ENCODE assay signal across 17 cellular contexts in the genomic region with DNA sequence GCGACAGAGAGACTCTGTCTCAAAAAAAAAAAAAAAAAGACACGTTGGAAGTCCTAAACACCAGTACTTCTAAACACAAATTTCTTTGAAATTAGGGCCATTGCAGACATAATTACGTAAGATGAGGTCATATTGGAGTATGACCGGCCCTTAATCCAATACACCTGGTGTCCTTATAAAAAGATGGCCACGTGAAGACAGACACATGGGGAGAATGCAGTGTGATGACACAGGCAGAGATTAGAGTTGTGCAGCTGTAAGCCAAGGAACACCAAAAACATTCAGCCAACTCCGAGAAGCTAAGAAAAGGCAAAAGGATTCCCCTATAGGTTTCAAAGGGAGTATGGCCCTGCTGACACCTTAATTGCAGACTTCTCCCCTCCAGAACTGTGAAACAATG.
A peak's percentile ranks its signal among the peaks of the same experiment; 100 is the strongest.
DNase-seq lines count a peak whose midpoint lies in the region; ATAC-seq and TF ChIP-seq lines count a peak whose summit lies in the region.
"Had no signal": no experiment of that assay in that cellular context is flagged by ENCODE, and none has a peak within 500 bp of the region (broad histone marks: within the 10 kb centered on the region; RNA-seq: fewer than 3 reads in every experiment).

No MANE protein-coding gene starts in this region.

- no peak overlapping the region for H3K27ac ChIP-seq in right cardiac atrium (ENCODE audit: low read length)
- H3K27ac ChIP-seq: HL-60, SJSA1 had no signal

- H3K4me3 Mint-ChIP-seq in progenitor cell of endocrine pancreas (ENCODE audit: low read depth) = no peak overlapping the region

- H3K27me3 Mint-ChIP-seq in progenitor cell of endocrine pancreas = peaks cover 2% of the 10 kb centered on the region

- H3K9me3 ChIP-seq in right cardiac atrium (ENCODE audit: control insufficient read depth, low read length) = no peaks in the 10 kb centered on the region
- no peaks in the 10 kb centered on the region for H3K9me3 ChIP-seq in iPS-15b (ENCODE audit: control insufficient read depth, insufficient read depth, low read length)
- H3K9me3 ChIP-seq: SJSA1 had no signal

- H3K9ac ChIP-seq in iPS-15b (ENCODE audit: low read depth, low read length) = peak overlapping the region; percentile 10

- DNase-seq in Right ventricle myocardium superior (no peak), right cardiac atrium (no peak), NCI-H2227 treated with DMSO at 0.1 percent for 48 hours (lab: John Stamatoyannopoulos, UW) (peak; percentile 19), progenitor cell of endocrine pancreas (ENCODE audit: low spot score, unreplicated experiment) (no peak), NCI-H1092 (lab: John Stamatoyannopoulos, UW) (no peak)
- DNase-seq: Calu3, Karpas-422, NCI-H1092 treated with DMSO at 0.1 percent for 48 hours, NCI-H1436, NCI-H1930, NCI-H2107, NCI-H69 had no signal

- no peaks in the 10 kb centered on the region for H3K4me1 ChIP-seq in right cardiac atrium (ENCODE audit: control insufficient read depth, insufficient read depth, low read length)
- H3K4me1 ChIP-seq in iPS-15b (ENCODE audit: control insufficient read depth, insufficient read depth, low read length) = no peaks in the 10 kb centered on the region
- H3K4me1 ChIP-seq: SJSA1 had no signal

- H3K4me3 ChIP-seq in right cardiac atrium (ENCODE audit: low read length) = no peak overlapping the region
- H3K4me3 ChIP-seq in iPS-15b (ENCODE audit: low read depth, low read length) = no peak overlapping the region
- H3K4me3 ChIP-seq: SJSA1 had no signal

- peak overlapping the region; percentile 30 for H3K27ac Mint-ChIP-seq in progenitor cell of endocrine pancreas

- peaks cover 13% of the 10 kb centered on the region for H3K4me1 Mint-ChIP-seq in progenitor cell of endocrine pancreas (ENCODE audit: low read depth)

- intact Hi-C loops in Right ventricle myocardium superior (cut with DNase I) = no loop called here
- intact Hi-C loops in right cardiac atrium (cut with DNase I) = no loop called here

- H3K9me3 Mint-ChIP-seq in progenitor cell of endocrine pancreas (ENCODE audit: low read depth) = no peaks in the 10 kb centered on the region

- H3K36me3 Mint-ChIP-seq in progenitor cell of endocrine pancreas (ENCODE audit: insufficient read depth) = no peaks in the 10 kb centered on the region

- ATAC-seq in Right ventricle myocardium superior (ENCODE audit: poor library complexity) (peak; percentile 66), right cardiac atrium (no peak), HG03378 (IDR thresholded peaks at IDR 0.05; ENCODE audit: unreplicated experiment) (no peak)
- ATAC-seq: HCT116 had no signal

- no peak for TF ChIP-seq CTCF in progenitor cell of endocrine pancreas (IDR thresholded peaks at IDR 0.05; ENCODE audit: unreplicated experiment)

- no peaks in the 10 kb centered on the region for H3K27me3 ChIP-seq in right cardiac atrium (ENCODE audit: control insufficient read depth, insufficient read depth)
- H3K27me3 ChIP-seq in iPS-15b (ENCODE audit: control insufficient read depth, insufficient read depth, low read length) = no peaks in the 10 kb centered on the region
- H3K27me3 ChIP-seq: SJSA1 had no signal

- 54% methylated on average over 6 of the region's 6 CpGs for WGBS in right cardiac atrium

- H3K36me3 ChIP-seq in iPS-15b (ENCODE audit: control insufficient read depth, insufficient read depth, low read length) = no peaks in the 10 kb centered on the region
- H3K36me3 ChIP-seq: SJSA1 had no signal
